ENCODE assay signal across 20 cellular contexts in genomic region chr2:137255990-137256389, GRCh38.
DNase-seq lines count a peak whose midpoint lies in the region; ATAC-seq and TF ChIP-seq lines count a peak whose summit lies in the region.
"Had no signal": no experiment of that assay in that cellular context is flagged by ENCODE, and none has a peak within 500 bp of the region (broad histone marks: within the 10 kb centered on the region; RNA-seq: fewer than 3 reads in every experiment).

No MANE protein-coding gene starts in this region.

- H3K4me2 ChIP-seq in mammary epithelial cell (ENCODE audit: insufficient read depth, low read depth, low read length): peak overlapping the region; percentile 62
- H3K4me2 ChIP-seq: neural progenitor cell had no signal

- CTCF ChIA-PET in Calu3 (lab: Charles Lee): no interaction called here
- CTCF ChIA-PET in mammary epithelial cell (lab: Charles Lee; ENCODE audit: low non-redundant PET): no interaction called here
- CTCF ChIA-PET in CD8-positive, alpha-beta memory T cell (lab: Charles Lee): no interaction called here

- H4K20me1 ChIP-seq in mammary epithelial cell (ENCODE audit: insufficient read depth, low read length): no peaks in the 10 kb centered on the region

- H2AFZ ChIP-seq in mammary epithelial cell (ENCODE audit: low read depth, low read length): peak overlapping the region; percentile 63
- H2AFZ ChIP-seq: neural progenitor cell had no signal

- H3K36me3 Mint-ChIP-seq in Calu3 (ENCODE audit: insufficient read depth, unreplicated experiment): no peaks in the 10 kb centered on the region
- no peaks in the 10 kb centered on the region for H3K36me3 Mint-ChIP-seq in CD8-positive, alpha-beta memory T cell
- H3K36me3 Mint-ChIP-seq: activated naive CD4-positive, alpha-beta T cell treated with anti-CD3 and anti-CD28 coated beads, Interleukin-2, amount 50 U/mL, for 72 hours; neural progenitor cell had no signal

- peaks cover 46% of the 10 kb centered on the region for H3K4me1 ChIP-seq in mammary epithelial cell (ENCODE audit: insufficient read depth, low read length)
- no peaks in the 10 kb centered on the region for H3K4me1 ChIP-seq in CD8-positive, alpha-beta memory T cell (ENCODE audit: insufficient read depth, low read length)
- H3K4me1 ChIP-seq: body of pancreas, neural progenitor cell, vagina had no signal

- in situ Hi-C loops in mammary epithelial cell (cut with MboI; ENCODE audit: low sequenced_read_pairs in 2 of 2): no loop called here

- no peaks in the 10 kb centered on the region for H3K36me3 ChIP-seq in mammary epithelial cell (ENCODE audit: insufficient read depth, low read length)
- H3K36me3 ChIP-seq in CD8-positive, alpha-beta memory T cell (ENCODE audit: insufficient read depth, low read length): no peaks in the 10 kb centered on the region
- H3K36me3 ChIP-seq: neural progenitor cell, vagina had no signal

- peak overlapping the region; percentile 4 for H3K27ac Mint-ChIP-seq in Calu3 (ENCODE audit: unreplicated experiment)
- no peak overlapping the region for H3K27ac Mint-ChIP-seq in CD8-positive, alpha-beta memory T cell
- H3K27ac Mint-ChIP-seq: activated naive CD4-positive, alpha-beta T cell treated with anti-CD3 and anti-CD28 coated beads, Interleukin-2, amount 50 U/mL, for 72 hours; CD4-positive, alpha-beta T cell; dendritic cell treated with granulocyte-macrophage colony-stimulating factor and Interleukin-4, amounts not matched to agents 40 ng/mL and 50 ng/mL, for 4 days; neural progenitor cell had no signal

- no peak overlapping the region for H3K4me3 ChIP-seq in mammary epithelial cell (replicated peaks in 1 of 3; ENCODE audit: insufficient read depth in 1 of 3, low read depth in 2 of 3, low read length in 3 of 3)
- no peak overlapping the region for H3K4me3 ChIP-seq in CD8-positive, alpha-beta memory T cell (ENCODE audit: low read length)
- H3K4me3 ChIP-seq: body of pancreas, neural progenitor cell, vagina had no signal

- intact Hi-C loops in Calu3 (cut with micrococcal nuclease; ENCODE audit: unreplicated experiment) (no loop called here), mammary epithelial cell (cut with micrococcal nuclease) (loop anchor here (2.0 kb wide), 1 partner anchor 77 kb away; no protein-coding TSS in a partner anchor)

- no peaks in the 10 kb centered on the region for H3K27me3 ChIP-seq in mammary epithelial cell (ENCODE audit: insufficient read depth, low read length)
- H3K27me3 ChIP-seq in CD8-positive, alpha-beta memory T cell (ENCODE audit: insufficient read depth, low read length, poor library complexity, severe bottlenecking): no peaks in the 10 kb centered on the region
- H3K27me3 ChIP-seq: body of pancreas, neural progenitor cell, vagina had no signal

- no peaks in the 10 kb centered on the region for H3K9me3 Mint-ChIP-seq in Calu3 (ENCODE audit: low read depth, unreplicated experiment)
- H3K9me3 Mint-ChIP-seq in CD8-positive, alpha-beta memory T cell: peaks cover 0 to 5% (median 0%) of the 10 kb centered on the region in 5 donors
- H3K9me3 Mint-ChIP-seq: CD4-positive, alpha-beta T cell; dendritic cell treated with granulocyte-macrophage colony-stimulating factor and Interleukin-4, amounts not matched to agents 40 ng/mL and 50 ng/mL, for 4 days had no signal

- POLR2A ChIA-PET in CD8-positive, alpha-beta memory T cell (lab: Charles Lee): no interaction called here

- peak overlapping the region; percentile 67 for H3K27ac ChIP-seq in mammary epithelial cell (ENCODE audit: insufficient read depth, low read depth, low read length)
- H3K27ac ChIP-seq in CD8-positive, alpha-beta memory T cell (ENCODE audit: low read depth, low read length): no peak overlapping the region
- H3K27ac ChIP-seq: body of pancreas, neural progenitor cell, vagina had no signal

- no peaks in the 10 kb centered on the region for H3K27me3 Mint-ChIP-seq in Calu3 (ENCODE audit: unreplicated experiment)
- no peaks in the 10 kb centered on the region for H3K27me3 Mint-ChIP-seq in CD8-positive, alpha-beta memory T cell
- H3K27me3 Mint-ChIP-seq: CD4-positive, alpha-beta T cell; dendritic cell treated with granulocyte-macrophage colony-stimulating factor and Interleukin-4, amounts not matched to agents 40 ng/mL and 50 ng/mL, for 4 days had no signal

- 0% methylated on average over 1 of the region's 1 CpG for WGBS in mammary epithelial cell (ENCODE audit: low coverage, missing lambda C conversion rate)

- ATAC-seq in stimulated activated naive CD8-positive, alpha-beta T cell treated with anti-CD3 and anti-CD28 coated beads, Interleukin-15, Interleukin-2, amounts not matched to agents 100 U/mL and 50 U/mL, for 24 hours: no peak
- ATAC-seq: activated naive CD4-positive, alpha-beta T cell treated with anti-CD3 and anti-CD28 coated beads, Interleukin-2, amount 50 U/mL, for 72 hours; body of pancreas; left ventricle myocardium superior had no signal

- DNase-seq in Calu3 (no peak), M059J (ENCODE audit: low read depth) (peak; percentile 62), mammary epithelial cell (peak; percentile 93), kidney glomerular epithelial cell (lab: John Stamatoyannopoulos, UW) (peak; percentile 61), ureter (ENCODE audit: low spot score) (no peak)
- no peak for DNase-seq in stimulated activated naive CD8-positive, alpha-beta T cell treated with anti-CD3 and anti-CD28 coated beads, Interleukin-15, Interleukin-2, amounts not matched to agents 100 U/mL and 50 U/mL, for 24 hours
- no peak for DNase-seq in activated CD4-positive, alpha-beta T cell treated with anti-CD3 and anti-CD28 coated beads, Interleukin-2, amount 50 U/mL, for 1 hour
- no peak for DNase-seq in CD8-positive, alpha-beta memory T cell
- DNase-seq: activated CD4-positive, CD25-positive, alpha-beta regulatory T cell; activated CD8-positive, alpha-beta memory T cell treated with anti-CD3 and anti-CD28 coated beads for 24 hours; body of pancreas; CD4-positive, alpha-beta T cell; DMS53; erythroblast; left ventricle myocardium superior; NCI-H1105 treated with DMSO at 0.1 percent for 48 hours had no signal

- BruUV-seq in Calu3 (replicated peaks; lab: Mats Ljungman, UMichigan): no TSS peak
- BruUV-seq in mammary epithelial cell (replicated peaks; lab: Mats Ljungman, UMichigan): no TSS peak

- no peak overlapping the region for H3K9ac ChIP-seq in mammary epithelial cell (ENCODE audit: insufficient read depth, low read length)
- H3K9ac ChIP-seq: neural progenitor cell had no signal

- no peak for TF ChIP-seq CTCF in Calu3 (IDR thresholded peaks at IDR 0.05; ENCODE audit: unreplicated experiment)
- TF ChIP-seq CTCF in mammary epithelial cell (conservative IDR thresholded peaks at IDR 0.05 in 1 of 2, IDR thresholded peaks at IDR 0.05 in 1 of 2; ENCODE audit: extremely low read depth in 1 of 2, insufficient read depth in 1 of 2, low read depth in 1 of 2, low read length in 2 of 2): no peak

- no peaks in the 10 kb centered on the region for H3K9me3 ChIP-seq in mammary epithelial cell (replicated peaks; ENCODE audit: insufficient read depth, low read length)
- H3K9me3 ChIP-seq in CD8-positive, alpha-beta memory T cell (ENCODE audit: low read length): no peaks in the 10 kb centered on the region
- H3K9me3 ChIP-seq: body of pancreas, vagina had no signal

- dilution Hi-C loops in mammary epithelial cell (cut with HindIII; ENCODE audit: low sequenced_read_pairs): loop anchor here (5.0 kb wide), 2 partner anchors 39 to 84 kb away; no protein-coding TSS in a partner anchor

- no peaks in the 10 kb centered on the region for H3K79me2 ChIP-seq in mammary epithelial cell (ENCODE audit: insufficient read depth, low read length)

- peaks cover 21% of the 10 kb centered on the region for H3K4me1 Mint-ChIP-seq in Calu3 (ENCODE audit: low read depth, unreplicated experiment)
- H3K4me1 Mint-ChIP-seq in CD8-positive, alpha-beta memory T cell: no peaks in the 10 kb centered on the region
- H3K4me1 Mint-ChIP-seq: neural progenitor cell had no signal

- H3K4me3 Mint-ChIP-seq in Calu3 (ENCODE audit: low read depth, unreplicated experiment): no peak overlapping the region
- no peak overlapping the region for H3K4me3 Mint-ChIP-seq in CD8-positive, alpha-beta memory T cell
- H3K4me3 Mint-ChIP-seq: CD4-positive, alpha-beta T cell; dendritic cell treated with granulocyte-macrophage colony-stimulating factor and Interleukin-4, amounts not matched to agents 40 ng/mL and 50 ng/mL, for 4 days; neural progenitor cell had no signal

Comparison
In these comparisons a context has a peak if more than half of its experiments do, and no peak if none do; other contexts are left out.
1. DNase-seq: peak in M059J (single experiment), mammary epithelial cell (single experiment) and kidney glomerular epithelial cell (single experiment); none in Calu3 (single experiment), stimulated activated naive CD8-positive, alpha-beta T cell treated with anti-CD3 and anti-CD28 coated beads, Interleukin-15, Interleukin-2, amounts not matched to agents 100 U/mL and 50 U/mL, for 24 hours (single experiment), ureter (single experiment), activated CD4-positive, alpha-beta T cell treated with anti-CD3 and anti-CD28 coated beads, Interleukin-2, amount 50 U/mL, for 1 hour (single experiment) and CD8-positive, alpha-beta memory T cell (0 of 5).